Comparison of ENCODE assay signal across 8 cellular contexts in the genomic region with DNA sequence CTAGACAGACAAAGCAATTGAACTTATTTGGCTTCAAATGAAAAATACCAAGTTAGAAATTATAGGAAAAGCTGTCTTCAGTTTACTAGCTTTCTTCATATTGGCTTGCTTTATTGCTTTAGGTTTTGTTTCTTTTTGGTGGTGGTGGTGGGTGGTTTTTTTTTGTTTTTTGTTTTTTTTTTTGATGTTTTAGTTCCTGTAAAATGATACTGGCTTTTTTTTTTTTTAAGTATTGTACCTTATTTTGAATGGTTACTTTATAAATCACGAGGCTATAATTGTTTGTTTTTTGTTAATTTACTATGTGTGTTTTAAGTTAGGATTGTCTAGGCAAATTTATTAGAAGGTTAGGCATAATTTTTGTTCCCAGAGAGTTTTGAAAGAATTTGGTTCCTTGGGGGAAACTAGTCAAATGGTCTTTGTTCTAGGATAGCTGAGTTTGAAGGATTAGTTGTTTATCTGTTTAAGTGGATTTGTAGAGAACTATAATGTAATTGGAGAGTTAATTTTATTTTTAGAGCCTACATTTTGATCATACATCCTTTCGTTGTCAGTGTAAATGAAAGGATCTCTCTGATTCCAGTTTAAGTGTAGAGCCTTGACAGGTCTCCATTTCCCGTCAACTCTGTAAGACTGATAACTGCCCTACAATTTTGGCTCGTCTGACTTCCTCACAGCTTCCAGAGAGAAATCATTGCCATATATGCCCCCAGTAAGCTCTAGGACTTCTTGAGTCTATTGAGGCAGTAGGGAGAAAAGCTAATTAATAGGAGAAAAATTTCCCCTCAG. TPM values are rescaled to one million over a fixed set of nuclear protein-coding genes. Genes with fewer than 3 reads are reported as not detected.
DNase-seq lines count a peak whose midpoint lies in the region; ATAC-seq and TF ChIP-seq lines count a peak whose summit lies in the region.

No MANE protein-coding gene starts in this region.

- intact Hi-C loops in breast epithelium (cut with DNase I; ENCODE audit: low total_unique reads): loop anchor here (1.0 kb wide), 1 partner anchor 34 kb away; no protein-coding TSS in a partner anchor

- H3K4me1 Mint-ChIP-seq in naive B cell: peaks cover 39 to 59% (median 54%) of the 10 kb centered on the region in 3 donors

- peaks cover 7% of the 10 kb centered on the region for H4K20me1 ChIP-seq in Karpas-422 (ENCODE audit: insufficient read depth, low read depth, low read length)

- H3K27ac Mint-ChIP-seq in naive B cell: peak overlapping the region; percentile 56 to 100 (median 88)

- ATAC-seq in naive B cell (ENCODE audit: low read depth in 2 of 2) (no peak), GM19324 (IDR thresholded peaks at IDR 0.05; ENCODE audit: low FRiP score, unreplicated experiment) (no peak), GM19467 (IDR thresholded peaks at IDR 0.05; ENCODE audit: unreplicated experiment) (no peak)

- peaks cover 88% of the 10 kb centered on the region for H3K79me2 ChIP-seq in Karpas-422 (ENCODE audit: low read length)

- peaks cover 8 to 20% of the 10 kb centered on the region in 2 donors for H3K36me3 Mint-ChIP-seq in naive B cell

- H3K4me1 ChIP-seq in BE2C: peaks cover 8% of the 10 kb centered on the region
- peaks cover 68% of the 10 kb centered on the region for H3K4me1 ChIP-seq in Karpas-422 (ENCODE audit: low read length)
- H3K4me1 ChIP-seq in breast epithelium: peaks cover 0 to 6% of the 10 kb centered on the region in 2 donors

- H3K36me3 ChIP-seq in BE2C (no peaks in the 10 kb centered on the region), Karpas-422 (ENCODE audit: insufficient read depth, low read length) (peaks cover 10% of the 10 kb centered on the region; the same call in 1 of the 2 replicates), breast epithelium (no peaks in the 10 kb centered on the region)

- TF ChIP-seq CTCF in BE2C (IDR thresholded peaks at IDR 0.05; ENCODE audit: low read depth, low read length) (no peak), breast epithelium (IDR thresholded peaks at IDR 0.05) (no peak)

- H3K9me3 Mint-ChIP-seq in naive B cell: peaks cover 0 to 4% (median 0%) of the 10 kb centered on the region in 7 donors

- H3K27ac ChIP-seq in Karpas-422 (ENCODE audit: low read length) (peak overlapping the region; percentile 95), breast epithelium (peak overlapping the region; percentile 100)

- H3K4me3 ChIP-seq in BE2C (ENCODE audit: low read depth, low read length) (peak overlapping the region; percentile 98), Karpas-422 (ENCODE audit: low read length) (peak overlapping the region; percentile 95), breast epithelium (peak overlapping the region; percentile 92 to 98 (median 96))

- TF ChIP-seq POLR2A in breast epithelium (IDR thresholded peaks at IDR 0.05): no peak

- peak overlapping the region; percentile 99 for H3K9ac ChIP-seq in Karpas-422 (ENCODE audit: low read length)

- H3K9me3 ChIP-seq in BE2C: no peaks in the 10 kb centered on the region
- H3K9me3 ChIP-seq in Karpas-422 (ENCODE audit: low read length): no peaks in the 10 kb centered on the region
- no peaks in the 10 kb centered on the region for H3K9me3 ChIP-seq in breast epithelium

- peak overlapping the region; percentile 90 for H3K4me2 ChIP-seq in Karpas-422 (ENCODE audit: low read depth, low read length, poor library complexity, severe bottlenecking)

- no peak overlapping the region for H2AFZ ChIP-seq in Karpas-422 (ENCODE audit: low read length)

- H3K9me2 ChIP-seq in Karpas-422 (replicated peaks; ENCODE audit: insufficient read depth, low read length): no peaks in the 10 kb centered on the region

- peaks cover 0 to 7% (median 4%) of the 10 kb centered on the region in 3 donors for H3K27me3 Mint-ChIP-seq in naive B cell

- DNase-seq in BE2C (no peak), Karpas-422 (peak; percentile 69), breast epithelium (ENCODE audit: low spot score in 2 of 2) (no peak), naive B cell (no peak), NCI-H1092 (lab: John Stamatoyannopoulos, UW) (no peak), HuH-7.5 (ENCODE audit: low spot score) (no peak)

- peak overlapping the region; percentile 81 to 100 (median 99) for H3K4me3 Mint-ChIP-seq in naive B cell

- H3K27me3 ChIP-seq in BE2C (no peaks in the 10 kb centered on the region), Karpas-422 (ENCODE audit: low read length) (no peaks in the 10 kb centered on the region), breast epithelium (no peaks in the 10 kb centered on the region)

RNA-seq across cellular contexts. Expression of gene KMT2E, which starts 3.5 kb away (rescaled TPM):
- 41.2 TPM for polyA plus RNA-seq in BE2C (2012; ENCODE audit: insufficient read depth, insufficient read length, low read depth)
- total RNA-seq in Karpas-422 (2014; rRNA removed; shearing (Covaris generic); ENCODE audit: low replicate concordance): 95.3 and 107 TPM in 2 replicates
- total RNA-seq in breast epithelium: 100 to 1,000 TPM in 2 of 3 donors, 10 to 100 TPM in 1; 88.2 to 184 (median 168) TPM
- 100 to 1,000 TPM; 165 to 343 (median 213) TPM for polyA plus RNA-seq in naive B cell (ENCODE audit: low read depth in 6 of 6)
